Comparison of ENCODE assay signal across 8 cellular contexts in genomic region chr12:61993734-61994345, GRCh38.
DNase-seq lines count a peak whose midpoint lies in the region; TF ChIP-seq lines count a peak whose summit lies in the region.

No MANE protein-coding gene starts in this region.

- no peak overlapping the region for H2BK12ac ChIP-seq in mesenchymal stem cell (ENCODE audit: low read length in 2 of 2)

- peak; percentile 19 for DNase-seq in NCI-H1105 treated with DMSO at 0.1 percent for 48 hours (lab: John Stamatoyannopoulos, UW)
- DNase-seq in NCI-H1105 (lab: John Stamatoyannopoulos, UW), result no peak
- peak; percentile 6 to 14 for DNase-seq in HAP-1 (ENCODE audit: low spot score in 2 of 2)
- DNase-seq in NCI-H2029 (lab: John Stamatoyannopoulos, UW), result peak; percentile 21
- peak in 1 of 2 donors; percentile 11 for DNase-seq in cardiac fibroblast (ENCODE audit: low read depth in 2 of 2)
- peak; percentile 72 for DNase-seq in mesenchymal stem cell
- no peak for DNase-seq in suprapubic skin (ENCODE audit: low spot score in 2 of 2)
- no peak for DNase-seq in NCI-H1436 treated with DMSO at 0.1 percent for 48 hours (lab: John Stamatoyannopoulos, UW)

- H3K36me3 ChIP-seq in HAP-1 (replicated peaks) (no peaks in the 10 kb centered on the region), mesenchymal stem cell (ENCODE audit: control insufficient read depth in 1 of 2, insufficient read depth in 2 of 2, low read depth in 1 of 2, low read length in 2 of 2) (no peaks in the 10 kb centered on the region), suprapubic skin (no peaks in the 10 kb centered on the region)

- no peak overlapping the region for H2AFZ ChIP-seq in mesenchymal stem cell (ENCODE audit: low read depth, low read length)

- H3K4me3 ChIP-seq in HAP-1, result no peak overlapping the region
- H3K4me3 ChIP-seq in cardiac fibroblast (replicated peaks in 1 of 2; ENCODE audit: low read depth in 2 of 2, low read length in 2 of 2), result no peak overlapping the region
- H3K4me3 ChIP-seq in mesenchymal stem cell (ENCODE audit: insufficient read depth in 1 of 2, low read depth in 1 of 2, low read length in 2 of 2), result no peak overlapping the region
- H3K4me3 ChIP-seq in suprapubic skin, result no peak overlapping the region

- no peaks in the 10 kb centered on the region for H3K79me1 ChIP-seq in mesenchymal stem cell (replicated peaks; ENCODE audit: low read length, poor library complexity, severe bottlenecking)

- in situ Hi-C loops in HAP-1 (cut with MboI; ENCODE audit: low sequenced_read_pairs), result no loop called here

- TF ChIP-seq CTCF in cardiac fibroblast (IDR thresholded peaks at IDR 0.05; ENCODE audit: low read depth, low read length), result peak; percentile 37
- TF ChIP-seq CTCF in suprapubic skin (IDR thresholded peaks at IDR 0.05), result peak in 1 of 2 donors; percentile 22

- no peak overlapping the region for H2BK120ac ChIP-seq in mesenchymal stem cell (ENCODE audit: low read depth, low read length)

- no peak overlapping the region for H2BK15ac ChIP-seq in mesenchymal stem cell (ENCODE audit: low read depth, poor library complexity, severe bottlenecking)

- H2BK5ac ChIP-seq in mesenchymal stem cell (ENCODE audit: low read depth, low read length, poor library complexity, severe bottlenecking), result no peak overlapping the region

- no peak overlapping the region for H2AK5ac ChIP-seq in mesenchymal stem cell (ENCODE audit: low read length, severe bottlenecking)

- no peak overlapping the region for H3K18ac ChIP-seq in mesenchymal stem cell (ENCODE audit: low read depth in 1 of 2, low read length in 2 of 2)

- H3K9me3 ChIP-seq in HAP-1 (no peaks in the 10 kb centered on the region), mesenchymal stem cell (ENCODE audit: control insufficient read depth, low read length) (no peaks in the 10 kb centered on the region), suprapubic skin (no peaks in the 10 kb centered on the region)

- H3K14ac ChIP-seq in mesenchymal stem cell (ENCODE audit: low read length in 2 of 2), result no peak overlapping the region

- H3K9ac ChIP-seq in mesenchymal stem cell (ENCODE audit: low read length), result no peak overlapping the region

- no peaks in the 10 kb centered on the region for H3K27me3 ChIP-seq in HAP-1 (ENCODE audit: low read depth)
- H3K27me3 ChIP-seq in mesenchymal stem cell (ENCODE audit: control insufficient read depth in 1 of 2, insufficient read depth in 1 of 2, low read length in 2 of 2), result peaks cover 0 to 7% of the 10 kb centered on the region in 2 experiments
- H3K27me3 ChIP-seq in suprapubic skin, result no peaks in the 10 kb centered on the region

- no peak overlapping the region for H3K27ac ChIP-seq in mesenchymal stem cell (ENCODE audit: low read length, poor library complexity, severe bottlenecking)
- no peak overlapping the region for H3K27ac ChIP-seq in suprapubic skin

- no peak overlapping the region for H3K4me2 ChIP-seq in mesenchymal stem cell (ENCODE audit: low read length, poor library complexity, severe bottlenecking)

- WGBS in mesenchymal stem cell, result 0% methylated on average over 1 of the region's 2 CpGs
- 38% methylated on average over 2 of the region's 2 CpGs for WGBS in suprapubic skin

- no peak overlapping the region for H4K8ac ChIP-seq in mesenchymal stem cell (ENCODE audit: low read length)

- H4K91ac ChIP-seq in mesenchymal stem cell (ENCODE audit: low read length), result no peak overlapping the region

- no peak for TF ChIP-seq EP300 in suprapubic skin (IDR thresholded peaks at IDR 0.05)

- no peak for TF ChIP-seq POLR2A in suprapubic skin (IDR thresholded peaks at IDR 0.05)

- H3K23ac ChIP-seq in mesenchymal stem cell (ENCODE audit: low read length in 2 of 2), result no peak overlapping the region

- H3K4ac ChIP-seq in mesenchymal stem cell (ENCODE audit: low read depth in 1 of 2, low read length in 2 of 2), result no peak overlapping the region

- H3K4me1 ChIP-seq in HAP-1, result no peaks in the 10 kb centered on the region
- H3K4me1 ChIP-seq in mesenchymal stem cell (ENCODE audit: control insufficient read depth, insufficient read depth, low read depth, low read length), result no peaks in the 10 kb centered on the region
- H3K4me1 ChIP-seq in suprapubic skin, result no peaks in the 10 kb centered on the region

Comparison
In these comparisons a context has a peak if more than half of its experiments do, and no peak if none do; other contexts are left out.
1. DNase-seq: peak in NCI-H1105 treated with DMSO at 0.1 percent for 48 hours (single experiment), HAP-1 (2 of 2), NCI-H2029 (single experiment) and mesenchymal stem cell (single experiment); none in NCI-H1105 (single experiment), suprapubic skin (0 of 2) and NCI-H1436 treated with DMSO at 0.1 percent for 48 hours (single experiment).